10 cellular contexts compared by ENCODE assay signal in the genomic region with DNA sequence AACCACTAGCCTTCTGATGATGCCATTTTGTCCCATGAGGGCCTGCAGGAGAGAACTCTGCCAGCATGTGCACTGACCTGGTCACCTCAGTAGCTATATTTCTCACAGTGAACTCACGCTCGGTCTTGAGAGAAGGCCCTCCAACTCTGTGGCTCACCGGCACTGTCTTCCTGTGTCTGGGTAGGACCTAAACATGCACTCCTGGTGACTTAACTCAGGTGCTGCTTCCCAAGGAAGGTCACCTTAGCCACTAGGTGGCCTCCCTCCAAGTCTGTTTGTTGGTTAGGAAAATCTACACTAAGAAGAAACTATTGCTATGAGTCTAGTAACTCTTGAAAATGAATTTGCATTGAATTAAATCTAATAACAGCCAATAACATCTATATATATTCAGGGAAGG. TPM values are rescaled to one million over a fixed set of nuclear protein-coding genes. Genes with fewer than 3 reads are reported as not detected.
DNase-seq lines count a peak whose midpoint lies in the region; ATAC-seq, FAIRE-seq and TF ChIP-seq lines count a peak whose summit lies in the region.
"Had no signal": no experiment of that assay in that cellular context is flagged by ENCODE, and none has a peak within 500 bp of the region (broad histone marks: within the 10 kb centered on the region; RNA-seq: fewer than 3 reads in every experiment).

No MANE protein-coding gene starts in this region.

- no peak overlapping the region for H3K4me3 ChIP-seq in H7 (ENCODE audit: insufficient read depth, low read depth, low read length)
- no peak overlapping the region for H3K4me3 ChIP-seq in GM12878
- no peak overlapping the region for H3K4me3 ChIP-seq in lower lobe of right lung

- peak; percentile 31 for TF ChIP-seq CTCF in Calu3 (IDR thresholded peaks at IDR 0.05; ENCODE audit: unreplicated experiment)
- TF ChIP-seq CTCF in GM12878 (IDR thresholded peaks at IDR 0.05 in 2 of 3, conservative IDR thresholded peaks at IDR 0.05 in 1 of 3; ENCODE audit: control insufficient read depth in 2 of 3, extremely low read depth in 1 of 3, insufficient read depth in 1 of 3, low read depth in 3 of 3, low read length in 3 of 3) = peak; percentile 35 to 48 (median 39); a peak in 5 of 6 replicates
- TF ChIP-seq CTCF in lower lobe of right lung (IDR thresholded peaks at IDR 0.05) = peak; percentile 25

- SMC1A ChIA-PET in GM12878 (lab: Charles Lee; ENCODE audit: uncharacterized antibody, unreplicated experiment) = interaction anchor here (0.9 to 11.0 kb wide), 23 partner anchors 13 to 695 kb away, joined by 3 to 468 read pairs (median 17); a partner anchor contains a TSS

- H3K4me3 Mint-ChIP-seq in Calu3 (ENCODE audit: low read depth, unreplicated experiment) (no peak overlapping the region), immature natural killer cell (no peak overlapping the region)

- POLR2A ChIA-PET in GM12878 (lab: Charles Lee) = interaction anchor here (1.3 to 9.8 kb wide), 3 partner anchors 22 to 98 kb away, joined by 3 to 196 read pairs (median 4); a partner anchor contains a TSS

- H3K9me3 ChIP-seq in GM12878 (replicated peaks; ENCODE audit: control insufficient read depth, insufficient read depth, low read length) = no peaks in the 10 kb centered on the region
- H3K9me3 ChIP-seq in lower lobe of right lung = no peaks in the 10 kb centered on the region

- TF ChIP-seq EP300 in GM12878 (IDR thresholded peaks at IDR 0.05; ENCODE audit: borderline replicate concordance in 1 of 2, control insufficient read depth in 1 of 2, low read depth in 2 of 2, low read length in 2 of 2) = no peak

- H3K27me3 Mint-ChIP-seq in Calu3 (ENCODE audit: unreplicated experiment) (no peaks in the 10 kb centered on the region), immature natural killer cell (ENCODE audit: low read depth in 3 of 3) (peaks cover 0 to 3% (median 2%) of the 10 kb centered on the region in 3 donors)

- no peak overlapping the region for H3K9ac ChIP-seq in GM12878 (ENCODE audit: control insufficient read depth, insufficient read depth, low read length)

- FAIRE-seq in GM12878 (lab: Jason Lieb, UNC) = no peak
- no peak for FAIRE-seq in GM19239 (lab: Jason Lieb, UNC)
- FAIRE-seq: H54 had no signal

- H3K79me2 ChIP-seq in GM12878 (ENCODE audit: control insufficient read depth, insufficient read depth, low read length) = peaks cover 8% of the 10 kb centered on the region

- H3K36me3 Mint-ChIP-seq in Calu3 (ENCODE audit: insufficient read depth, unreplicated experiment) = no peaks in the 10 kb centered on the region
- no peaks in the 10 kb centered on the region for H3K36me3 Mint-ChIP-seq in immature natural killer cell

- CTCF ChIA-PET in Calu3 (lab: Charles Lee) = no interaction called here
- CTCF ChIA-PET in GM12878 (lab: Yijun Ruan, JAX) = interaction anchor here (1.0 to 10.8 kb wide), 26 partner anchors 8 to 689 kb away, joined by 3 to 449 read pairs (median 16); a partner anchor contains a TSS

- BruUV-seq in Calu3 (replicated peaks; lab: Mats Ljungman, UMichigan) = no TSS peak
- BruUV-seq in GM12878 (replicated peaks; lab: Mats Ljungman, UMichigan) = no TSS peak

- no peak overlapping the region for H3K27ac Mint-ChIP-seq in Calu3 (ENCODE audit: unreplicated experiment)
- H3K27ac Mint-ChIP-seq in immature natural killer cell = no peak overlapping the region

- peak overlapping the region; percentile 21; the same call in 1 of the 2 replicates for H3K27ac ChIP-seq in GM12878 (ENCODE audit: control insufficient read depth, insufficient read depth)
- no peak overlapping the region for H3K27ac ChIP-seq in lower lobe of right lung

- no peaks in the 10 kb centered on the region for H3K9me3 Mint-ChIP-seq in Calu3 (ENCODE audit: low read depth, unreplicated experiment)
- H3K9me3 Mint-ChIP-seq in immature natural killer cell = no peaks in the 10 kb centered on the region

- H3K36me3 ChIP-seq in H7 (replicated peaks; ENCODE audit: control insufficient read depth, insufficient read depth, low read length) (no peaks in the 10 kb centered on the region), GM12878 (ENCODE audit: control insufficient read depth in 2 of 2, insufficient read depth in 2 of 2, low read length in 1 of 2) (no peaks in the 10 kb centered on the region), lower lobe of right lung (no peaks in the 10 kb centered on the region)

- no peak for TF ChIP-seq POLR2A in GM12878 (IDR thresholded peaks at IDR 0.05; ENCODE audit: low read depth, low read length)

- in situ Hi-C loops in GM12878 (cut with MboI) = loop anchor here (5.0 to 25.0 kb wide), 2 partner anchors 279 to 379 kb away; a partner anchor contains a TSS

- RAD21 ChIA-PET in GM12878 (lab: Charles Lee; ENCODE audit: unreplicated experiment) = interaction anchor here (0.9 to 9.8 kb wide), 20 partner anchors 12 to 578 kb away, joined by 3 to 437 read pairs (median 34); a partner anchor contains a TSS

- H3K4me1 Mint-ChIP-seq in Calu3 (ENCODE audit: low read depth, unreplicated experiment) = no peaks in the 10 kb centered on the region
- H3K4me1 Mint-ChIP-seq in immature natural killer cell = peaks cover 10 to 13% of the 10 kb centered on the region in 2 donors

- intact Hi-C loops in Calu3 (cut with micrococcal nuclease; ENCODE audit: unreplicated experiment) (loop anchor here (1.0 kb wide), 1 partner anchor 98 kb away; a partner anchor contains a TSS), GM12878 (cut with micrococcal nuclease; ENCODE audit: unreplicated experiment) (loop anchor here (2.0 kb wide), 1 partner anchor 137 kb away; no protein-coding TSS in a partner anchor), lower lobe of right lung (cut with DNase I) (no loop called here)

- WGBS in GM12878 (ENCODE audit: insufficient coverage, insufficient replicate concordance, low lambda C conversion rate, missing lambda C conversion rate) = 63% methylated on average over 3 of the region's 3 CpGs

- peak; percentile 42 for TF ChIP-seq RAD21 in GM12878 (IDR thresholded peaks at IDR 0.05; ENCODE audit: insufficient read depth, low read depth, low read length)

- H3K4me1 ChIP-seq in GM12878 (ENCODE audit: control insufficient read depth, insufficient read depth, low read length) (peaks cover 36% of the 10 kb centered on the region), lower lobe of right lung (no peaks in the 10 kb centered on the region)

- H2AFZ ChIP-seq in GM12878 (ENCODE audit: control insufficient read depth, low read depth, low read length) = peak overlapping the region; percentile 51; the same call in 1 of the 2 replicates

- H3K27me3 ChIP-seq in H7 (ENCODE audit: control insufficient read depth, insufficient read depth, low read length) (no peaks in the 10 kb centered on the region), GM12878 (replicated peaks in 1 of 2; ENCODE audit: control insufficient read depth in 2 of 2, insufficient read depth in 2 of 2, low read length in 1 of 2) (no peaks in the 10 kb centered on the region), lower lobe of right lung (ENCODE audit: low read depth) (no peaks in the 10 kb centered on the region)

- H3K4me2 ChIP-seq in GM12878 (ENCODE audit: control insufficient read depth, insufficient read depth) = no peak overlapping the region

- no peak for ATAC-seq in GM12878
- ATAC-seq in lower lobe of right lung = no peak
- no peak for ATAC-seq in GM21619 (IDR thresholded peaks at IDR 0.05; ENCODE audit: unreplicated experiment)

- no peaks in the 10 kb centered on the region for H4K20me1 ChIP-seq in GM12878 (ENCODE audit: control insufficient read depth, insufficient read depth)

- DNase-seq in Calu3 = peak; percentile 16
- DNase-seq in H7 = peak; percentile 26
- no peak for DNase-seq in GM12878 (ENCODE audit: low read depth, low spot score)
- no peak for DNase-seq in lower lobe of right lung
- no peak for DNase-seq in GM19239 (ENCODE audit: insufficient read length, low spot score)
- DNase-seq in immature natural killer cell = no peak
- DNase-seq in stimulated activated CD4-positive, alpha-beta T cell treated with anti-CD3 and anti-CD28 coated beads, Interleukin-12 subunit alpha, Interleukin-12 subunit beta, amount 100 ng/mL, for 4 hours = no peak
- DNase-seq: hippocampal formation had no signal

RNA-seq across cellular contexts. Expression of a gene that starts 24.8 kb away (rescaled TPM):
- not detected in 2 replicates for total RNA-seq in Calu3 (2022)
- not detected in 2 replicates for total RNA-seq in H7 (2014; rRNA removed; shearing (Covaris generic))
- 307 and 331 TPM in 2 replicates for total RNA-seq in GM12878 (2013; cell fraction: nucleolus; rRNA removed)
- total RNA-seq in GM12878 (2014; rRNA removed) = 82.7 and 109 TPM in 2 replicates
- 107 and 109 TPM in 2 replicates for total RNA-seq in GM12878 (2014; rRNA removed; fragmentation: Illumina TruSeq; extraction: Trizol)
- 50.4 and 52.8 TPM in 2 replicates for total RNA-seq in GM12878 (2021)
- polyA plus RNA-seq in GM12878 (2011; ENCODE audit: low read depth) = 37.6 TPM
- 149 and 243 TPM in 2 replicates for polyA plus RNA-seq in GM12878 (2011; rRNA removed)
- 53.5 and 61.0 TPM in 2 replicates for polyA plus RNA-seq in GM12878 (2011; cell fraction: cytosol; rRNA removed)
- 75.6 and 82.5 TPM in 2 replicates for polyA plus RNA-seq in GM12878 (2011; cell fraction: nucleus; rRNA removed)
- 49.5 and 69.6 TPM in 2 replicates for polyA plus RNA-seq in GM12878 (2012)
- polyA plus RNA-seq in GM12878 (2014; fragmentation: Illumina TruSeq; extraction: Trizol) = 118 and 166 TPM in 2 replicates
- 10 to 100 TPM; 31.5 to 41.8 TPM for polyA plus RNA-seq in GM12878 (2014; fragmentation: Nextera tagmentation; extraction: Ambion mirVana)
- 65.8 and 79.3 TPM in 2 replicates for polyA plus RNA-seq in GM12878 (2014; rRNA removed)
- 10 to 100 TPM; 45.9 to 47.1 TPM for polyA plus RNA-seq in GM12878 (2016; fragmentation: Nextera tagmentation; extraction: Ambion mirVana)
- polyA minus RNA-seq in GM12878 (2011; rRNA and poly(A)+ RNA removed) = 80.6 and 111 TPM in 2 replicates
- 23.4 and 28.1 TPM in 2 replicates for polyA minus RNA-seq in GM12878 (2011; cell fraction: cytosol; rRNA and poly(A)+ RNA removed)
- 39.7 and 47.2 TPM in 2 replicates for polyA minus RNA-seq in GM12878 (2011; cell fraction: nucleus; rRNA and poly(A)+ RNA removed)
- 1.2 TPM for total RNA-seq in lower lobe of right lung
- polyA plus RNA-seq in immature natural killer cell = 1 to 10 TPM in 1 of 3 donors, under 1 TPM in 2; 0.55 to 4.5 (median 0.72) TPM

RNA-seq across cellular contexts. Expression of a gene that starts 46.6 kb away (rescaled TPM):
- total RNA-seq in Calu3 (2022) (1.1 and 1.3 TPM in 2 replicates), GM12878 (2014; rRNA removed) (33.7 and 41.4 TPM in 2 replicates), GM12878 (2014; rRNA removed; fragmentation: Illumina TruSeq; extraction: Trizol) (33.9 and 35.1 TPM in 2 replicates), GM12878 (2021) (22.4 and 22.9 TPM in 2 replicates), lower lobe of right lung (35.3 TPM)
- 0.03 TPM in 1 of 2 replicates, not detected in the other for total RNA-seq in H7 (2014; rRNA removed; shearing (Covaris generic))
- total RNA-seq in GM12878 (2013; cell fraction: nucleolus; rRNA removed) = 324 and 329 TPM in 2 replicates
- 21.7 TPM for polyA plus RNA-seq in GM12878 (2011; ENCODE audit: low read depth)
- polyA plus RNA-seq in GM12878 (2011; rRNA removed) (57.1 and 86.9 TPM in 2 replicates), GM12878 (2014; fragmentation: Illumina TruSeq; extraction: Trizol) (35.0 and 46.6 TPM in 2 replicates), GM12878 (2014; fragmentation: Nextera tagmentation; extraction: Ambion mirVana) (1 to 10 TPM; 9.3 to 9.5 TPM), GM12878 (2014; rRNA removed) (13.0 and 16.5 TPM in 2 replicates), GM12878 (2016; fragmentation: Nextera tagmentation; extraction: Ambion mirVana) (10 to 100 TPM; 17.1 to 17.9 TPM), immature natural killer cell (10 to 100 TPM; 16.6 to 24.7 (median 20.0) TPM)
- polyA plus RNA-seq in GM12878 (2011; cell fraction: cytosol; rRNA removed) = 22.3 and 24.5 TPM in 2 replicates
- 41.1 and 61.6 TPM in 2 replicates for polyA plus RNA-seq in GM12878 (2011; cell fraction: nucleus; rRNA removed)
- 26.0 and 27.3 TPM in 2 replicates for polyA plus RNA-seq in GM12878 (2012)
- polyA minus RNA-seq in GM12878 (2011; rRNA and poly(A)+ RNA removed) = 75.7 and 81.3 TPM in 2 replicates
- polyA minus RNA-seq in GM12878 (2011; cell fraction: cytosol; rRNA and poly(A)+ RNA removed) = 20.4 and 25.1 TPM in 2 replicates
- 110 and 111 TPM in 2 replicates for polyA minus RNA-seq in GM12878 (2011; cell fraction: nucleus; rRNA and poly(A)+ RNA removed)

Comparison
In these comparisons a context has a peak if more than half of its experiments do, and no peak if none do; other contexts are left out.
1. DNase-seq: peak in Calu3 (single experiment) and H7 (single experiment); none in GM12878 (single experiment), lower lobe of right lung (single experiment), GM19239 (single experiment), immature natural killer cell (0 of 3) and stimulated activated CD4-positive, alpha-beta T cell treated with anti-CD3 and anti-CD28 coated beads, Interleukin-12 subunit alpha, Interleukin-12 subunit beta, amount 100 ng/mL, for 4 hours (single experiment).
2. RNA of a gene that starts 24.8 kb away (total RNA-seq): 50.4 to 331 TPM in GM12878; 1.2 TPM in lower lobe of right lung (single experiment), not detected in Calu3 and not detected in H7; every median in the first group is over 10 times any median in the second.
3. RNA of a gene that starts 46.6 kb away (total RNA-seq): 35.3 TPM in lower lobe of right lung (single experiment) and 22.4 to 329 TPM in GM12878; 1.1 to 1.3 TPM in Calu3 and 0.03 TPM in H7; every median in the first group is over 10 times any median in the second.
4. Peak in every context shown above with its lines, with median percentiles within 50 percentile points of each other: CTCF ChIP-seq.